ENCODE assay signal across 8 cellular contexts in the genomic region with DNA sequence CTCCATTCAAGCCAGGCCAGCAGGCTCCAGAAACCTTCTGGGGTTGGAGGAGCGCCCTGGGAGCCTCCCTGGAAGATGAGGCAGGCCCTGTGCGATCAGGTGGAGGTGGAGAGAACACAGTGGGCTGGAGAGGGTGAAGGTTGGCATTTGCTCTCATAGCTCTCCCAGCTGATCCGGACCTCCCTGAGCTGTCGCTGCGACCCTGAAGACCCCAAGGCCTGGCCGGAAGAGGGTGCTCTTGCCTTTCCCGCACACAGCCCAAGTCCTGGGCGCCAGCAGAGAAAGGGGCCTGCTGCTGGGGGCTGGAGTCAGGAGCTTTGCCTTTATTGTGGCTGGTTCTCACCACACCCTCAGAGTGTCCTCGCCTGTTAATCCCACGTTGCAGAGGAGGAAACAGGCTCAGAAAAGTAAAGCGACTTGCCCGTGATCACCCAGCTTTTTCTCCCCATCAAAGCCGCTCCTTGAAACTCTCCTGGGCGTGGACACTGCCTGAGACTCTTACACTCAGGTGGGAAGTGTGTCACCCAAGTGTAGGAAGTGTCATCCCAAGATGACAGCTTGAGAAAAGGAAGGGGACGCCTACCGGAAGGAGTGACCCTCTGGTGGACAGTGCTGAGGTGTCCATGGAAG. TPM values are rescaled to one million over a fixed set of nuclear protein-coding genes. Genes with fewer than 3 reads are reported as not detected.
A peak's percentile ranks its signal among the peaks of the same experiment; 100 is the strongest.
DNase-seq lines count a peak whose midpoint lies in the region; ATAC-seq, FAIRE-seq and TF ChIP-seq lines count a peak whose summit lies in the region.

No MANE protein-coding gene starts in this region.

- H3K36me3 Mint-ChIP-seq in nephron progenitor cell (ENCODE audit: low read depth), result no peaks in the 10 kb centered on the region
- no peaks in the 10 kb centered on the region for H3K36me3 Mint-ChIP-seq in T-helper 2 cell treated with Interferon-gamma antibody and Interleukin-4, amounts not matched to agents 5 μg/mL and 100 μg/mL, for 36 hours (ENCODE audit: low read depth)

- peaks cover 25% of the 10 kb centered on the region for H3K27me3 Mint-ChIP-seq in nephron progenitor cell (ENCODE audit: low read depth, poor library complexity)
- H3K27me3 Mint-ChIP-seq in T-helper 2 cell treated with Interferon-gamma antibody and Interleukin-4, amounts not matched to agents 5 μg/mL and 100 μg/mL, for 36 hours (ENCODE audit: low read depth), result peaks cover 4% of the 10 kb centered on the region

- no peaks in the 10 kb centered on the region for H3K27me3 ChIP-seq in DND-41 (ENCODE audit: insufficient read depth, low read length, poor library complexity)

- H3K4me3 Mint-ChIP-seq in nephron progenitor cell, result no peak overlapping the region
- no peak overlapping the region for H3K4me3 Mint-ChIP-seq in T-helper 2 cell treated with Interferon-gamma antibody and Interleukin-4, amounts not matched to agents 5 μg/mL and 100 μg/mL, for 36 hours

- H3K79me2 ChIP-seq in DND-41 (ENCODE audit: insufficient read depth, low read length), result no peaks in the 10 kb centered on the region

- ATAC-seq in DND-41 (ENCODE audit: insufficient read depth, low read depth) (no peak), GM18868 (IDR thresholded peaks at IDR 0.05; ENCODE audit: unreplicated experiment) (no peak)

- no peaks in the 10 kb centered on the region for H4K20me1 ChIP-seq in DND-41 (ENCODE audit: insufficient read depth, low read length)

- no peaks in the 10 kb centered on the region for H3K9me3 ChIP-seq in DND-41 (ENCODE audit: insufficient read depth, low read length, severe bottlenecking)

- peaks cover 57% of the 10 kb centered on the region for H3K4me1 Mint-ChIP-seq in nephron progenitor cell
- peaks cover 11% of the 10 kb centered on the region for H3K4me1 Mint-ChIP-seq in T-helper 2 cell treated with Interferon-gamma antibody and Interleukin-4, amounts not matched to agents 5 μg/mL and 100 μg/mL, for 36 hours (ENCODE audit: low read depth)

- 73 to 74% methylated on average over 16 of the region's 16 CpGs for WGBS in lower leg skin, 2 donors

- peak; percentile 39 for TF ChIP-seq CTCF in DND-41 (IDR thresholded peaks at IDR 0.05; ENCODE audit: borderline replicate concordance, extremely low read depth, low read length, poor library complexity, severe bottlenecking)
- peak; percentile 52 for TF ChIP-seq CTCF in epithelial cell of esophagus (IDR thresholded peaks at IDR 0.05; ENCODE audit: insufficient read depth, low read depth, low read length, missing control alignments)
- TF ChIP-seq CTCF in nephron progenitor cell (IDR thresholded peaks at IDR 0.05), result peak; percentile 60
- TF ChIP-seq CTCF in lower leg skin (IDR thresholded peaks at IDR 0.05), result no peak

- FAIRE-seq in GM19239 (lab: Jason Lieb, UNC), result no peak

- peaks cover 21% of the 10 kb centered on the region for H3K4me1 ChIP-seq in DND-41 (ENCODE audit: insufficient read depth, low read length)

- no peaks in the 10 kb centered on the region for H3K9me3 Mint-ChIP-seq in nephron progenitor cell
- H3K9me3 Mint-ChIP-seq in T-helper 2 cell treated with Interferon-gamma antibody and Interleukin-4, amounts not matched to agents 5 μg/mL and 100 μg/mL, for 36 hours, result no peaks in the 10 kb centered on the region

- H3K9ac ChIP-seq in DND-41 (ENCODE audit: low read depth, low read length), result no peak overlapping the region

- H3K27ac Mint-ChIP-seq in nephron progenitor cell, result no peak overlapping the region
- no peak overlapping the region for H3K27ac Mint-ChIP-seq in T-helper 2 cell treated with Interferon-gamma antibody and Interleukin-4, amounts not matched to agents 5 μg/mL and 100 μg/mL, for 36 hours

- no peak for TF ChIP-seq POLR2A in lower leg skin (IDR thresholded peaks at IDR 0.05)

- intact Hi-C loops in lower leg skin (cut with DNase I; ENCODE audit: low total_unique reads), result loop anchor here (5.0 kb wide), 2 partner anchors 118 to 138 kb away; no protein-coding TSS in a partner anchor

- no peaks in the 10 kb centered on the region for H3K36me3 ChIP-seq in DND-41 (ENCODE audit: insufficient read depth, low read length)

- H3K4me3 ChIP-seq in DND-41 (ENCODE audit: low read depth in 1 of 2, low read length in 2 of 2) (no peak overlapping the region), epithelial cell of esophagus (ENCODE audit: low read length) (no peak overlapping the region), lower leg skin (ENCODE audit: low read depth, poor library complexity, severe bottlenecking) (no peak overlapping the region)

- no peak overlapping the region for H3K4me2 ChIP-seq in DND-41 (ENCODE audit: insufficient read depth, low read length)

- DNase-seq in DND-41 (no peak), NCI-H69 (lab: John Stamatoyannopoulos, UW) (peak; percentile 18), epithelial cell of esophagus (ENCODE audit: low read depth) (peak; percentile 49), nephron progenitor cell (peak; percentile 76), lower leg skin (ENCODE audit: low spot score in 2 of 2) (no peak), GM19239 (ENCODE audit: insufficient read length, low spot score) (no peak)
- no peak for DNase-seq in T-helper 2 cell treated with Interferon-gamma antibody and Interleukin-4, amounts not matched to agents 5 μg/mL and 100 μg/mL, for 36 hours (ENCODE audit: low spot score)

- no peak overlapping the region for H2AFZ ChIP-seq in DND-41 (ENCODE audit: low read depth, low read length)

- no peak overlapping the region for H3K27ac ChIP-seq in DND-41 (ENCODE audit: low read length)

RNA-seq across cellular contexts. Expression of gene RPL29, which starts 8.6 kb away (rescaled TPM):
- 1,000 to 10,000 TPM; 1,729 to 2,645 (median 2,120) TPM for total RNA-seq in lower leg skin

RNA-seq across cellular contexts. Expression of gene ACY1, which starts 20.9 kb away (rescaled TPM):
- total RNA-seq in lower leg skin, result 10 to 100 TPM; 16.2 to 44.2 (median 30.5) TPM

RNA-seq across cellular contexts. Expression of gene ABHD14A, which starts 29.4 kb away (rescaled TPM):
- 10 to 100 TPM in 1 of 4 donors, 1 to 10 TPM in 3; 2.2 to 14.8 (median 5.0) TPM for total RNA-seq in lower leg skin

RNA-seq across cellular contexts. Expression of gene ABHD14B, which starts 30.4 kb away (rescaled TPM):
- 10 to 100 TPM; 35.0 to 69.4 (median 51.9) TPM for total RNA-seq in lower leg skin

RNA-seq across cellular contexts. Expression of gene PCBP4, which starts 37.0 kb away (rescaled TPM):
- 10 to 100 TPM; 25.5 to 46.7 (median 29.2) TPM for total RNA-seq in lower leg skin

Comparison
In these comparisons a context has a peak if more than half of its experiments do, and no peak if none do; other contexts are left out.
1. DNase-seq: peak in NCI-H69 (single experiment), epithelial cell of esophagus (single experiment) and nephron progenitor cell (single experiment); none in DND-41 (single experiment), lower leg skin (0 of 2), T-helper 2 cell treated with Interferon-gamma antibody and Interleukin-4, amounts not matched to agents 5 μg/mL and 100 μg/mL, for 36 hours (single experiment) and GM19239 (single experiment).
2. CTCF ChIP-seq: peak in DND-41 (single experiment), epithelial cell of esophagus (single experiment) and nephron progenitor cell (single experiment); none in lower leg skin (0 of 3).